ENCODE assay signal across 12 cellular contexts in the genomic region with DNA sequence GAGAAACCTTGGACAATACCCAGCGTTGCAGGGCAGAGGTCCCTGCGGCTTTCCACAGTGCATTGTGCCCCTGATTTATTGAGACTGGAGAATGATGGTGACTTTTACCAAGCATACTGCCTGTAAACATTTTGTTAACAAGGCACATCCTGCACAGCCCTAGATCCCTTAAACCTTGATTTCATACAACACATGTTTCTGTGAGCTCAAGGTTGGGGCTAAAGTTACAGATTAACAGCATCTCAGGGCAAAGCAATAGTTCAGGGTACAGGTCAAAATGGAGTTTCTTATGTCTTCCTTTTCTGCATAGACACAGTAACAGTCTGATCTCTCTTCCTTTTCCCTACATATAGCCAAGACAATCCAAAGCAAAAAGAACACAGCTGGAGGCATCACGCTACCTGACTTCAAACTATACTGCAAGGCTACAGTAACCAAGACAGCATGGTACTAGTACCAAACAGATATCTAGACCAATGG. TPM values are rescaled to one million over a fixed set of nuclear protein-coding genes. Genes with fewer than 3 reads are reported as not detected.
"Had no signal": no experiment of that assay in that cellular context is flagged by ENCODE, and none has a peak within 500 bp of the region (broad histone marks: within the 10 kb centered on the region; RNA-seq: fewer than 3 reads in every experiment).

No MANE protein-coding gene starts in this region.

RNA-seq across cellular contexts. Expression of gene CPNE6, which starts 46.4 kb away (rescaled TPM):
- total RNA-seq: activated CD4-positive, alpha-beta memory T cell treated with anti-CD3 and anti-CD28 coated beads for 36 hours; activated CD4-positive, alpha-beta memory T cell treated with anti-CD3 and anti-CD28 coated beads, Interleukin-2, amount 10 ng/mL, durations not matched to agents 7 days and 5 days; activated CD4-positive, alpha-beta T cell treated with anti-CD3 and anti-CD28 coated beads for 36 hours; activated CD4-positive, alpha-beta T cell treated with anti-CD3 and anti-CD28 coated beads, Interleukin-2, amount 10 ng/mL, durations not matched to agents 24 days and 14 days; activated CD4-positive, alpha-beta T cell treated with anti-CD3 and anti-CD28 coated beads, Interleukin-2, amount 10 ng/mL, durations not matched to agents 7 days and 5 days; activated CD8-positive, alpha-beta memory T cell treated with anti-CD3 and anti-CD28 coated beads for 36 hours; activated CD8-positive, alpha-beta T cell treated with anti-CD3 and anti-CD28 coated beads for 36 hours; T-cell; T-helper 1 cell treated with Interleukin-12 subunit alpha and Interleukin-12 subunit beta and Interleukin-4 antibody, amounts not matched to agents 30 ng/mL and 1 ng/mL, for 36 hours; T-helper 17 cell; T-helper 2 cell treated with Interferon-gamma antibody and Interleukin-4, amounts not matched to agents 100 ng/mL and 5 ng/mL, for 36 hours; WTC11 had no signal
